20 cellular contexts compared by ENCODE assay signal in genomic region chr16:49599281-49599680, GRCh38.
"Had no signal": no experiment of that assay in that cellular context is flagged by ENCODE, and none has a peak within 500 bp of the region (broad histone marks: within the 10 kb centered on the region; RNA-seq: fewer than 3 reads in every experiment).

No MANE protein-coding gene starts in this region.

- H3K36me3 Mint-ChIP-seq: activated naive CD8-positive, alpha-beta T cell; stimulated activated memory B cell treated with anti-CD40 and anti-IgM and Interleukin-4, amounts not matched to agents 10 μg/mL and 1 μg/mL and 100 μg/mL, for 72 hours had no signal

- DNase-seq: activated CD4-positive, alpha-beta T cell treated with anti-CD3 and anti-CD28 coated beads for 1 hour; activated gamma-delta T cell treated with Interleukin-2 at 50 U/mL for 16 hours; activated T-cell treated with anti-CD3 and anti-CD28 coated beads for 4 hours; dorsolateral prefrontal cortex; foreskin keratinocyte; hypothalamus; left colon; midbrain; right cardiac atrium; stimulated activated CD4-positive, alpha-beta T cell treated with anti-CD3 and anti-CD28 coated beads, Interleukin-4, amount 100 ng/mL, for 4 hours; T-helper 17 cell had no signal

- H3K27ac Mint-ChIP-seq: activated naive CD8-positive, alpha-beta T cell; activated T-helper 1 cell treated with anti-CD3 and anti-CD28 coated beads, Interleukin-12 subunit alpha, Interleukin-12 subunit beta, Interleukin-2, Interleukin-4 antibody, amounts not matched to agents 30 ng/mL and 10 ng/mL and 1 ng/mL, durations not matched to agents 14 hours and 24 hours and 36 hours; stimulated activated memory B cell treated with anti-CD40 and anti-IgM and Interleukin-4, amounts not matched to agents 10 μg/mL and 1 μg/mL and 100 μg/mL, for 72 hours; T-helper 17 cell had no signal

- H3K4me3 ChIP-seq: dorsolateral prefrontal cortex, lung, prostate gland had no signal

- H3K4me1 Mint-ChIP-seq: stimulated activated memory B cell treated with anti-CD40 and anti-IgM and Interleukin-4, amounts not matched to agents 10 μg/mL and 1 μg/mL and 100 μg/mL, for 72 hours had no signal

- H3K36me3 ChIP-seq: prostate gland had no signal

- H3K4me1 ChIP-seq: foreskin keratinocyte, prostate gland had no signal

- H3K4me3 Mint-ChIP-seq: activated naive CD8-positive, alpha-beta T cell; activated T-helper 1 cell treated with anti-CD3 and anti-CD28 coated beads, Interleukin-12 subunit alpha, Interleukin-12 subunit beta, Interleukin-2, Interleukin-4 antibody, amounts not matched to agents 30 ng/mL and 10 ng/mL and 1 ng/mL, durations not matched to agents 14 hours and 24 hours and 36 hours; endodermal cell; neural crest cell; stimulated activated memory B cell treated with anti-CD40 and anti-IgM and Interleukin-4, amounts not matched to agents 10 μg/mL and 1 μg/mL and 100 μg/mL, for 72 hours; T-helper 17 cell had no signal

- H3K27me3 ChIP-seq: foreskin keratinocyte had no signal

- ATAC-seq: foreskin keratinocyte; left colon; right cardiac atrium; stimulated activated memory B cell treated with anti-CD40 and anti-IgM and Interleukin-4, amounts not matched to agents 10 μg/mL and 1 μg/mL and 100 μg/mL, for 72 hours; T-helper 17 cell had no signal

- H3K9me3 ChIP-seq: prostate gland had no signal

- H3K9me3 Mint-ChIP-seq: activated T-helper 1 cell treated with anti-CD3 and anti-CD28 coated beads, Interleukin-12 subunit alpha, Interleukin-12 subunit beta, Interleukin-2, Interleukin-4 antibody, amounts not matched to agents 30 ng/mL and 10 ng/mL and 1 ng/mL, durations not matched to agents 14 hours and 24 hours and 36 hours; endodermal cell; neural crest cell; stimulated activated memory B cell treated with anti-CD40 and anti-IgM and Interleukin-4, amounts not matched to agents 10 μg/mL and 1 μg/mL and 100 μg/mL, for 72 hours had no signal

- H3K27ac ChIP-seq: dorsolateral prefrontal cortex, epithelial cell of prostate, foreskin keratinocyte, prostate gland, VCaP had no signal
